8 cellular contexts compared by ENCODE assay signal in genomic region chrX:47560179-47560830, GRCh38. TPM values are rescaled to one million over a fixed set of nuclear protein-coding genes. Genes with fewer than 3 reads are reported as not detected.
DNase-seq lines count a peak whose midpoint lies in the region; FAIRE-seq and TF ChIP-seq lines count a peak whose summit lies in the region.

No MANE protein-coding gene starts in this region.

- no peak for DNase-seq in activated T-cell treated with anti-CD3 and anti-CD28 coated beads, Interleukin-2, amount 50 U/mL, for 24 hours
- DNase-seq in activated T-cell treated with anti-CD3 and anti-CD28 coated beads for 4 hours (no peak), kidney (no peak), nucleus accumbens (lab: John Stamatoyannopoulos, UW) (no peak), NCI-H345 treated with DMSO at 0.1 percent for 48 hours (lab: John Stamatoyannopoulos, UW; ENCODE audit: unreplicated experiment) (no peak)
- DNase-seq in activated naive CD8-positive, alpha-beta T cell treated with anti-CD3 and anti-CD28 coated beads for 36 hours = no peak
- no peak for DNase-seq in activated CD4-positive, CD25-positive, alpha-beta regulatory T cell (lab: John Stamatoyannopoulos, UW)

- peaks cover 3 to 17% of the 10 kb centered on the region in 2 donors for H3K36me3 ChIP-seq in kidney (ENCODE audit: control insufficient read depth in 1 of 2, insufficient read depth in 2 of 2, low read length in 2 of 2)
- peaks cover 16% of the 10 kb centered on the region for H3K36me3 ChIP-seq in thymus (ENCODE audit: control insufficient read depth, insufficient read depth)

- peak overlapping the region; percentile 93 for H3K27ac Mint-ChIP-seq in activated T-cell treated with anti-CD3 and anti-CD28 coated beads, Interleukin-2, amount 50 U/mL, for 24 hours
- peak overlapping the region; percentile 91 for H3K27ac Mint-ChIP-seq in activated naive CD8-positive, alpha-beta T cell treated with anti-CD3 and anti-CD28 coated beads for 36 hours

- peak overlapping the region; percentile 24 to 91 for H3K9ac ChIP-seq in kidney (ENCODE audit: low read length in 2 of 2)

- TF ChIP-seq CTCF in kidney (IDR thresholded peaks at IDR 0.05; ENCODE audit: borderline replicate concordance, extremely low read depth, insufficient read depth) = no peak

- H3K4me1 Mint-ChIP-seq in activated T-cell treated with anti-CD3 and anti-CD28 coated beads, Interleukin-2, amount 50 U/mL, for 24 hours (ENCODE audit: low read depth) = peaks cover 51% of the 10 kb centered on the region
- H3K4me1 Mint-ChIP-seq in activated naive CD8-positive, alpha-beta T cell treated with anti-CD3 and anti-CD28 coated beads for 36 hours = peaks cover 34% of the 10 kb centered on the region

- intact Hi-C loops in kidney (cut with DNase I) = no loop called here

- H3K9me3 Mint-ChIP-seq in activated T-cell treated with anti-CD3 and anti-CD28 coated beads, Interleukin-2, amount 50 U/mL, for 24 hours = no peaks in the 10 kb centered on the region
- no peaks in the 10 kb centered on the region for H3K9me3 Mint-ChIP-seq in activated naive CD8-positive, alpha-beta T cell treated with anti-CD3 and anti-CD28 coated beads for 36 hours

- peak; percentile 57 for FAIRE-seq in kidney (lab: Jason Lieb, UNC)

- peak overlapping the region; percentile 87 for H3K4me3 Mint-ChIP-seq in activated T-cell treated with anti-CD3 and anti-CD28 coated beads, Interleukin-2, amount 50 U/mL, for 24 hours
- peak overlapping the region; percentile 90 for H3K4me3 Mint-ChIP-seq in activated naive CD8-positive, alpha-beta T cell treated with anti-CD3 and anti-CD28 coated beads for 36 hours

- peaks cover 36% of the 10 kb centered on the region for H3K36me3 Mint-ChIP-seq in activated T-cell treated with anti-CD3 and anti-CD28 coated beads, Interleukin-2, amount 50 U/mL, for 24 hours (ENCODE audit: low read depth)
- peaks cover 13% of the 10 kb centered on the region for H3K36me3 Mint-ChIP-seq in activated naive CD8-positive, alpha-beta T cell treated with anti-CD3 and anti-CD28 coated beads for 36 hours

- H3K27ac ChIP-seq in kidney (ENCODE audit: low read depth in 2 of 2, low read length in 2 of 2) (peak overlapping the region; percentile 96 to 99), thymus (ENCODE audit: low read depth) (peak overlapping the region; percentile 78)

- H3K4me1 ChIP-seq in kidney (ENCODE audit: control insufficient read depth in 1 of 2, insufficient read depth in 1 of 2, low read depth in 1 of 2, low read length in 2 of 2) (peaks cover 0 to 5% of the 10 kb centered on the region in 2 donors), thymus (ENCODE audit: control insufficient read depth, insufficient read depth, low read length) (peaks cover 4% of the 10 kb centered on the region)

- H3K4me3 ChIP-seq in kidney (ENCODE audit: low read length in 2 of 2) (peak overlapping the region; percentile 76 to 85), thymus (ENCODE audit: low read length) (peak overlapping the region; percentile 51)

- no peaks in the 10 kb centered on the region for H3K9me3 ChIP-seq in kidney (ENCODE audit: control insufficient read depth in 1 of 2, low read length in 2 of 2)
- no peaks in the 10 kb centered on the region for H3K9me3 ChIP-seq in thymus (ENCODE audit: control insufficient read depth)

- no peaks in the 10 kb centered on the region for H3K27me3 ChIP-seq in thymus (ENCODE audit: control insufficient read depth, insufficient read depth)

- WGBS in thymus = 33% methylated on average over 13 of the region's 13 CpGs

- peaks cover 20% of the 10 kb centered on the region for H3K27me3 Mint-ChIP-seq in activated T-cell treated with anti-CD3 and anti-CD28 coated beads, Interleukin-2, amount 50 U/mL, for 24 hours
- no peaks in the 10 kb centered on the region for H3K27me3 Mint-ChIP-seq in activated naive CD8-positive, alpha-beta T cell treated with anti-CD3 and anti-CD28 coated beads for 36 hours

RNA-seq across cellular contexts. Expression of gene ARAF, which starts 0.7 kb away (rescaled TPM):
- 10 to 100 TPM; 65.1 to 70.8 TPM for total RNA-seq in activated naive CD8-positive, alpha-beta T cell treated with anti-CD3 and anti-CD28 coated beads for 36 hours
- total RNA-seq in kidney = 79.4 TPM
- 105 TPM for polyA plus RNA-seq in kidney (ENCODE audit: insufficient read depth, low read depth, low replicate concordance)
- 84.9 TPM for polyA plus RNA-seq in thymus

RNA-seq across cellular contexts. Expression of gene TIMP1, which starts 21.9 kb away (rescaled TPM):
- total RNA-seq in activated naive CD8-positive, alpha-beta T cell treated with anti-CD3 and anti-CD28 coated beads for 36 hours = 1 to 10 TPM; 2.7 to 3.2 TPM
- total RNA-seq in kidney = 551 TPM
- polyA plus RNA-seq in kidney (ENCODE audit: insufficient read depth, low read depth, low replicate concordance) (382 TPM), thymus (344 TPM)

RNA-seq across cellular contexts. Expression of gene SYN1, which starts 59.4 kb away (rescaled TPM):
- 1 to 10 TPM in 1 of 2 experiments, under 1 TPM in 1; 0.91 to 1.4 TPM for total RNA-seq in activated naive CD8-positive, alpha-beta T cell treated with anti-CD3 and anti-CD28 coated beads for 36 hours
- 0.85 TPM for total RNA-seq in kidney
- polyA plus RNA-seq in kidney (ENCODE audit: insufficient read depth, low read depth, low replicate concordance) (0.88 TPM), thymus (4.0 TPM)

Comparison
In these comparisons a context has a peak if more than half of its experiments do, and no peak if none do; other contexts are left out.
1. RNA of gene TIMP1, which starts 21.9 kb away (total RNA-seq): 551 TPM in kidney (single experiment); 2.7 to 3.2 TPM in activated naive CD8-positive, alpha-beta T cell treated with anti-CD3 and anti-CD28 coated beads for 36 hours; every median in the first group is over 100 times any median in the second.